In genomic region chr6:144055121-144055931, GRCh38 we compare ENCODE assay signal across 8 cellular contexts. TPM values are rescaled to one million over a fixed set of nuclear protein-coding genes. Genes with fewer than 3 reads are reported as not detected.
DNase-seq lines count a peak whose midpoint lies in the region; ATAC-seq and TF ChIP-seq lines count a peak whose summit lies in the region.

No MANE protein-coding gene starts in this region.

- peak; percentile 85 for ATAC-seq in HG03378 (IDR thresholded peaks at IDR 0.05; ENCODE audit: unreplicated experiment)
- ATAC-seq in activated T-cell treated with anti-CD3 and anti-CD28 coated beads, Interleukin-2, amount 50 U/mL, for 72 hours (replicated peaks in 1 of 2) = peak; percentile 91 to 93

- peaks cover 3 to 9% of the 10 kb centered on the region in 2 donors for H3K36me3 Mint-ChIP-seq in activated T-cell treated with anti-CD3 and anti-CD28 coated beads, Interleukin-2, amount 50 U/mL, for 72 hours (ENCODE audit: insufficient read depth in 2 of 2)

- H3K36me3 ChIP-seq in suprapubic skin = no peaks in the 10 kb centered on the region

- no peaks in the 10 kb centered on the region for H3K9me3 ChIP-seq in suprapubic skin

- H3K27me3 Mint-ChIP-seq in activated T-cell treated with anti-CD3 and anti-CD28 coated beads, Interleukin-2, amount 50 U/mL, for 72 hours (ENCODE audit: low read depth) = no peaks in the 10 kb centered on the region

- peak overlapping the region; percentile 83 for H3K27ac Mint-ChIP-seq in activated T-cell treated with anti-CD3 and anti-CD28 coated beads, Interleukin-2, amount 50 U/mL, for 72 hours

- no peak for TF ChIP-seq CTCF in suprapubic skin (IDR thresholded peaks at IDR 0.05)

- H3K4me3 Mint-ChIP-seq in activated T-cell treated with anti-CD3 and anti-CD28 coated beads, Interleukin-2, amount 50 U/mL, for 72 hours = peak overlapping the region; percentile 84 to 86

- H3K4me3 ChIP-seq in suprapubic skin = no peak overlapping the region

- TF ChIP-seq EP300 in suprapubic skin (IDR thresholded peaks at IDR 0.05) = no peak

- peak; percentile 45 for DNase-seq in activated gamma-delta T cell treated with Interleukin-2 at 50 U/mL for 16 hours
- no peak for DNase-seq in activated gamma-delta T cell (lab: John Stamatoyannopoulos, UW)
- peak; percentile 63 to 73 for DNase-seq in activated T-cell treated with anti-CD3 and anti-CD28 coated beads, Interleukin-2, amount 50 U/mL, for 72 hours
- peak; percentile 58 for DNase-seq in stimulated activated CD4-positive, alpha-beta T cell treated with anti-CD3 and anti-CD28 coated beads, Interleukin-4, amount 100 ng/mL, for 24 hours
- DNase-seq in DMS 273 (lab: John Stamatoyannopoulos, UW; ENCODE audit: unreplicated experiment) = no peak
- no peak for DNase-seq in suprapubic skin (ENCODE audit: low spot score in 2 of 2)
- DNase-seq in NCI-H1092 (lab: John Stamatoyannopoulos, UW) = no peak

- TF ChIP-seq POLR2A in suprapubic skin (IDR thresholded peaks at IDR 0.05) = no peak

- no peaks in the 10 kb centered on the region for H3K27me3 ChIP-seq in suprapubic skin

- peaks cover 47% of the 10 kb centered on the region for H3K4me1 Mint-ChIP-seq in activated T-cell treated with anti-CD3 and anti-CD28 coated beads, Interleukin-2, amount 50 U/mL, for 72 hours (ENCODE audit: low read depth)

- WGBS in suprapubic skin = 72% methylated on average over 6 of the region's 6 CpGs

- H3K27ac ChIP-seq in suprapubic skin = no peak overlapping the region

- peaks cover 2 to 6% of the 10 kb centered on the region in 2 donors for H3K9me3 Mint-ChIP-seq in activated T-cell treated with anti-CD3 and anti-CD28 coated beads, Interleukin-2, amount 50 U/mL, for 72 hours

- no peaks in the 10 kb centered on the region for H3K4me1 ChIP-seq in suprapubic skin

RNA-seq across cellular contexts. Expression of gene SF3B5, which starts 40.0 kb away (rescaled TPM):
- 100 to 1,000 TPM; 126 to 141 TPM for total RNA-seq in activated T-cell treated with anti-CD3 and anti-CD28 coated beads, Interleukin-2, amount 50 U/mL, for 72 hours
- total RNA-seq in suprapubic skin = 100 to 1,000 TPM; 111 to 218 (median 173) TPM

RNA-seq across cellular contexts. Expression of gene PLAGL1, which starts 47.3 kb away (rescaled TPM):
- 10 to 100 TPM; 36.6 to 51.8 TPM for total RNA-seq in activated T-cell treated with anti-CD3 and anti-CD28 coated beads, Interleukin-2, amount 50 U/mL, for 72 hours
- 10 to 100 TPM; 43.7 to 57.0 (median 51.2) TPM for total RNA-seq in suprapubic skin

Comparison
In these comparisons a context has a peak if more than half of its experiments do, and no peak if none do; other contexts are left out.
1. DNase-seq: peak in activated gamma-delta T cell treated with Interleukin-2 at 50 U/mL for 16 hours (single experiment), activated T-cell treated with anti-CD3 and anti-CD28 coated beads, Interleukin-2, amount 50 U/mL, for 72 hours (2 of 2) and stimulated activated CD4-positive, alpha-beta T cell treated with anti-CD3 and anti-CD28 coated beads, Interleukin-4, amount 100 ng/mL, for 24 hours (single experiment); none in activated gamma-delta T cell (single experiment), DMS 273 (single experiment), suprapubic skin (0 of 2) and NCI-H1092 (single experiment).